8 cellular contexts compared by ENCODE assay signal in the genomic region with DNA sequence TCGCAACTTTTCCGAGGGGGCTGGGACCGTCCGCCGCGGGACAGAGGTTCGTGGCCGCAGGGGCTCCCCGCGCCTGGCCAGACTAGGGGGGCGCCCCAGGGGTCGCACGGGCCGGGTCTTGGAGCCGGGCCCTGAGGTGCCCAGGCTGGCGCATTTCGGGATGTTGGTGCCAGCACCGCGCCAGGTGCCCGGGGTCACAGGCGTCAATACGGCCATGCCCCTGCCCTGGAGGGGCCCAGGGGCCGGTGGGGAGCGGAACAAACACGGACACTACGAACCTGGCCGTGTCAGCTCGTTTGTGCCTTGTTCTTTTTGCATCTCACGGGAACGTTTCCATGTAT. TPM values are rescaled to one million over a fixed set of nuclear protein-coding genes. Genes with fewer than 3 reads are reported as not detected.
DNase-seq lines count a peak whose midpoint lies in the region; ATAC-seq and TF ChIP-seq lines count a peak whose summit lies in the region.

No MANE protein-coding gene starts in this region.

- peak overlapping the region; percentile 38 for H3K4me3 ChIP-seq in MG63
- H3K4me3 ChIP-seq in epithelial cell of proximal tubule (ENCODE audit: low read depth, low read length), result peak overlapping the region; percentile 40

- TF ChIP-seq CTCF in epithelial cell of proximal tubule (conservative IDR thresholded peaks at IDR 0.05; ENCODE audit: low read depth, low read length) (no peak), osteocyte (IDR thresholded peaks at IDR 0.05) (no peak)

- H3K27me3 ChIP-seq in MG63, result no peaks in the 10 kb centered on the region; the same call in 1 of the 2 replicates

- no peaks in the 10 kb centered on the region for H3K9me3 Mint-ChIP-seq in osteocyte (ENCODE audit: unreplicated experiment)

- no peaks in the 10 kb centered on the region for H3K36me3 ChIP-seq in MG63

- H3K36me3 Mint-ChIP-seq in osteocyte (ENCODE audit: unreplicated experiment), result no peaks in the 10 kb centered on the region

- H3K9me3 ChIP-seq in MG63, result no peaks in the 10 kb centered on the region

- no peaks in the 10 kb centered on the region for H3K27me3 Mint-ChIP-seq in osteocyte (ENCODE audit: unreplicated experiment)

- in situ Hi-C loops in ACHN (cut with HindIII; ENCODE audit: low pct_ligation_motif_present, low pct_unique_long_range_greater_than_20kb, low sequenced_read_pairs), result no loop called here

- peak overlapping the region; percentile 74 for H3K4me3 Mint-ChIP-seq in osteocyte (ENCODE audit: unreplicated experiment)

- DNase-seq in ELF-1 (ENCODE audit: low read depth, low spot score) (peak; percentile 10), MG63 (no peak), epithelial cell of proximal tubule (ENCODE audit: low read depth) (no peak), osteocyte (ENCODE audit: extremely low spot score, unreplicated experiment) (no peak), ACHN (no peak), NCI-H2029 (lab: John Stamatoyannopoulos, UW) (no peak)

- H3K27ac Mint-ChIP-seq in osteocyte (ENCODE audit: unreplicated experiment), result peak overlapping the region; percentile 65

- ATAC-seq in esophagus mucosa (no peak), GM19455 (IDR thresholded peaks at IDR 0.05; ENCODE audit: unreplicated experiment) (no peak)

- peaks cover 45% of the 10 kb centered on the region for H3K4me1 Mint-ChIP-seq in osteocyte (ENCODE audit: unreplicated experiment)

RNA-seq across cellular contexts. Expression of gene TM6SF1, which starts 0.4 kb away (rescaled TPM):
- total RNA-seq in MG63 (2014; rRNA removed; shearing (Covaris generic); ENCODE audit: low replicate concordance), result 1.6 and 1.7 TPM in 2 replicates
- total RNA-seq in epithelial cell of proximal tubule, result 0.81 and 2.0 TPM in 2 replicates
- total RNA-seq in osteocyte, result 5.6 and 5.9 TPM in 2 replicates
- total RNA-seq in esophagus mucosa, result 0.48 TPM

RNA-seq across cellular contexts. Expression of gene BTBD1, which starts 40.8 kb away (rescaled TPM):
- total RNA-seq in MG63 (2014; rRNA removed; shearing (Covaris generic); ENCODE audit: low replicate concordance), result 90.8 and 91.9 TPM in 2 replicates
- total RNA-seq in epithelial cell of proximal tubule (47.6 and 62.1 TPM in 2 replicates), osteocyte (53.2 and 55.5 TPM in 2 replicates), esophagus mucosa (33.3 TPM)
